ENCODE assay signal across 13 cellular contexts in genomic region chr2:187575081-187576067, GRCh38. TPM values are rescaled to one million over a fixed set of nuclear protein-coding genes. Genes with fewer than 3 reads are reported as not detected.
A peak's percentile ranks its signal among the peaks of the same experiment; 100 is the strongest.
DNase-seq lines count a peak whose midpoint lies in the region; ATAC-seq, FAIRE-seq and TF ChIP-seq lines count a peak whose summit lies in the region.
"Had no signal": no experiment of that assay in that cellular context is flagged by ENCODE, and none has a peak within 500 bp of the region (broad histone marks: within the 10 kb centered on the region; RNA-seq: fewer than 3 reads in every experiment).

No MANE protein-coding gene starts in this region.

- H3K4me2 ChIP-seq in PC-9: no peak overlapping the region
- H3K4me2 ChIP-seq in endothelial cell of umbilical vein (ENCODE audit: insufficient read depth, low read length): peak overlapping the region; percentile 95
- no peak overlapping the region for H3K4me2 ChIP-seq in neuronal stem cell (ENCODE audit: insufficient read depth, low read length, poor library complexity, severe bottlenecking)

- peak; percentile 77 for DNase-seq in EH (ENCODE audit: low read depth)
- DNase-seq in PC-9: no peak
- peak; percentile 90 for DNase-seq in endothelial cell of umbilical vein (ENCODE audit: low read depth, low spot score)
- DNase-seq in neuronal stem cell (ENCODE audit: low spot score): no peak
- DNase-seq in NCI-H1092 (lab: John Stamatoyannopoulos, UW): no peak
- DNase-seq in DMS79 treated with DMSO at 0.1 percent for 48 hours (lab: John Stamatoyannopoulos, UW): no peak
- DNase-seq in NCI-H82 (lab: John Stamatoyannopoulos, UW): no peak
- DNase-seq: activated CD8-positive, alpha-beta memory T cell treated with anti-CD3 and anti-CD28 coated beads, Interleukin-2, amount 50 U/mL, for 48 hours; effector memory CD8-positive, alpha-beta T cell; NCI-H1092 treated with DMSO at 0.1 percent for 48 hours; NCI-H524 had no signal

- H4K8ac ChIP-seq in neuronal stem cell (ENCODE audit: low read depth, low read length): no peak overlapping the region

- H3K27ac ChIP-seq in PC-9 (no peak overlapping the region), endothelial cell of umbilical vein (ENCODE audit: insufficient read depth, low read depth, low read length) (peak overlapping the region; percentile 57), neuronal stem cell (replicated peaks; ENCODE audit: low read length) (peak overlapping the region; percentile 39)

- H3K27me3 ChIP-seq in PC-9 (ENCODE audit: insufficient read depth, low read depth) (no peaks in the 10 kb centered on the region), endothelial cell of umbilical vein (ENCODE audit: control insufficient read depth in 2 of 2, insufficient read depth in 2 of 2, low read length in 2 of 2) (no peaks in the 10 kb centered on the region), neuronal stem cell (ENCODE audit: control insufficient read depth in 3 of 3, insufficient read depth in 3 of 3, low read depth in 1 of 3, low read length in 3 of 3) (no peaks in the 10 kb centered on the region)

- intact Hi-C loops in PC-9 (cut with micrococcal nuclease; ENCODE audit: unreplicated experiment) (no loop called here), endothelial cell of umbilical vein (cut with micrococcal nuclease) (loop anchor here (1.0 kb wide), 2 partner anchors 21 to 75 kb away; partner anchors contain the start of gene TFPI)

- POLR2A ChIA-PET in PC-9 (lab: Charles Lee; ENCODE audit: unreplicated experiment): interaction anchor here (0.6 kb wide), 1 partner anchor 29 kb away, joined by 3 read pairs; no protein-coding TSS in a partner anchor
- POLR2A ChIA-PET in endothelial cell of umbilical vein (lab: Charles Lee): interaction anchor here (0.6 to 1.2 kb wide), 6 partner anchors 27 to 484 kb away, joined by 3 to 7 read pairs (median 4); no protein-coding TSS in a partner anchor

- H4K20me1 ChIP-seq in PC-9 (ENCODE audit: insufficient read depth): no peaks in the 10 kb centered on the region
- no peaks in the 10 kb centered on the region for H4K20me1 ChIP-seq in endothelial cell of umbilical vein (replicated peaks; ENCODE audit: control insufficient read depth, extremely low read depth, insufficient read depth, low read length)

- H3K4ac ChIP-seq in neuronal stem cell (ENCODE audit: low read length): no peak overlapping the region

- H3F3A ChIP-seq in PC-9 (ENCODE audit: insufficient read depth, low read depth): no peaks in the 10 kb centered on the region

- H2BK120ac ChIP-seq in neuronal stem cell (ENCODE audit: low read depth, low read length): no peak overlapping the region

- TF ChIP-seq CTCF in PC-9 (conservative IDR thresholded peaks at IDR 0.05): no peak
- no peak for TF ChIP-seq CTCF in endothelial cell of umbilical vein (IDR thresholded peaks at IDR 0.05; ENCODE audit: extremely low read depth in 1 of 2, insufficient read depth in 1 of 2, low read depth in 1 of 2, low read length in 2 of 2)

- no peak overlapping the region for H2BK12ac ChIP-seq in neuronal stem cell (ENCODE audit: low read length)

- H2AFZ ChIP-seq in PC-9: 0 out of 2 replicates have a peak overlapping the region, but pooled peaks have one; percentile 62
- peak overlapping the region; percentile 75 for H2AFZ ChIP-seq in endothelial cell of umbilical vein (ENCODE audit: low read depth, low read length)
- peak overlapping the region; percentile 81 for H2AFZ ChIP-seq in neuronal stem cell (ENCODE audit: low read length)

- dilution Hi-C loops in endothelial cell of umbilical vein (cut with MboI; ENCODE audit: extremely low pct_ligation_motif_present, low sequenced_read_pairs): no loop called here

- BruUV-seq in PC-9 (replicated peaks; lab: Mats Ljungman, UMichigan) (no TSS peak), endothelial cell of umbilical vein (replicated peaks; lab: Mats Ljungman, UMichigan) (TSS peak; percentile 62)

- H3K18ac ChIP-seq in neuronal stem cell (ENCODE audit: low read length): no peak overlapping the region

- H3K9ac ChIP-seq in endothelial cell of umbilical vein (replicated peaks; ENCODE audit: extremely low read depth, insufficient read depth, low read length): peak overlapping the region; percentile 69
- no peak overlapping the region for H3K9ac ChIP-seq in neuronal stem cell (ENCODE audit: low read depth, low read length, poor library complexity)

- no CpG with 5 or more reads among the region's 3 CpGs for WGBS in neuronal stem cell (ENCODE audit: extremely low coverage in 2 of 2, insufficient read length in 2 of 2, insufficient replicate concordance in 1 of 2), 2 donors

- H3K4me3 ChIP-seq in PC-9 (no peak overlapping the region), endothelial cell of umbilical vein (replicated peaks in 1 of 3; ENCODE audit: insufficient read depth in 1 of 3, low read depth in 1 of 3, low read length in 3 of 3) (peak overlapping the region in 1 of 3 experiments; percentile 19), neuronal stem cell (ENCODE audit: low read length in 2 of 2) (no peak overlapping the region)

- H3K14ac ChIP-seq in neuronal stem cell (ENCODE audit: low read length): no peak overlapping the region

- FAIRE-seq in endothelial cell of umbilical vein (lab: Jason Lieb, UNC): peak; percentile 65

- H2BK15ac ChIP-seq in neuronal stem cell (ENCODE audit: low read length): no peak overlapping the region

- H3K9me2 ChIP-seq in PC-9 (ENCODE audit: insufficient read depth): no peaks in the 10 kb centered on the region

- H3K4me1 ChIP-seq in PC-9 (replicated peaks; ENCODE audit: insufficient read depth) (no peaks in the 10 kb centered on the region), endothelial cell of umbilical vein (ENCODE audit: control insufficient read depth, extremely low read depth, insufficient read depth, low read length) (peaks cover 27% of the 10 kb centered on the region), neuronal stem cell (ENCODE audit: control insufficient read depth in 2 of 2, insufficient read depth in 1 of 2, low read depth in 1 of 2, low read length in 2 of 2) (peaks cover 6 to 13% of the 10 kb centered on the region in 2 donors)

- no peak overlapping the region for H2BK5ac ChIP-seq in neuronal stem cell (ENCODE audit: low read length)

- H3K9me1 ChIP-seq in endothelial cell of umbilical vein (replicated peaks; ENCODE audit: control insufficient read depth, extremely low read depth, insufficient read depth, low read length): no peaks in the 10 kb centered on the region

- no peak overlapping the region for H4K91ac ChIP-seq in neuronal stem cell (ENCODE audit: low read depth, low read length, poor library complexity)

- no peak for ATAC-seq in GM19328 (IDR thresholded peaks at IDR 0.05; ENCODE audit: unreplicated experiment)
- ATAC-seq: effector memory CD8-positive, alpha-beta T cell; stimulated activated effector memory CD8-positive, alpha-beta T cell treated with anti-CD3 and anti-CD28 coated beads, Interleukin-12 subunit alpha, Interleukin-12 subunit beta, amount 100 ng/mL, for 72 hours had no signal

- no peak overlapping the region for H2AK5ac ChIP-seq in neuronal stem cell (ENCODE audit: low read depth, low read length)

- H3K9me3 ChIP-seq in PC-9 (ENCODE audit: insufficient read depth, low read depth): no peaks in the 10 kb centered on the region
- H3K9me3 ChIP-seq in endothelial cell of umbilical vein (replicated peaks; ENCODE audit: control insufficient read depth, insufficient read depth, low read length): no peaks in the 10 kb centered on the region
- peaks cover 0 to 4% of the 10 kb centered on the region in 2 donors for H3K9me3 ChIP-seq in neuronal stem cell (replicated peaks in 1 of 2; ENCODE audit: control insufficient read depth in 2 of 2, insufficient read depth in 1 of 2, low read depth in 1 of 2, low read length in 2 of 2)

- H3K79me2 ChIP-seq in PC-9 (ENCODE audit: low read depth) (no peaks in the 10 kb centered on the region), endothelial cell of umbilical vein (ENCODE audit: control insufficient read depth, insufficient read depth, low read length) (no peaks in the 10 kb centered on the region)

- H3K23ac ChIP-seq in neuronal stem cell (ENCODE audit: low read depth, low read length, poor library complexity): no peak overlapping the region

- TF ChIP-seq POLR2A in endothelial cell of umbilical vein (IDR thresholded peaks at IDR 0.05; ENCODE audit: low read depth, low read length): no peak

- H3K36me3 ChIP-seq in PC-9 (ENCODE audit: low read depth) (no peaks in the 10 kb centered on the region), endothelial cell of umbilical vein (ENCODE audit: control insufficient read depth in 2 of 2, extremely low read depth in 1 of 2, insufficient read depth in 2 of 2, low read length in 2 of 2) (no peaks in the 10 kb centered on the region), neuronal stem cell (replicated peaks in 1 of 2; ENCODE audit: control insufficient read depth in 2 of 2, insufficient read depth in 2 of 2, low read length in 2 of 2) (no peaks in the 10 kb centered on the region)

- no peaks in the 10 kb centered on the region for H3K79me1 ChIP-seq in neuronal stem cell (ENCODE audit: low read depth, low read length)

- CTCF ChIA-PET in PC-9 (lab: Charles Lee) (interaction anchor here (0.9 kb wide), 1 partner anchor 75 kb away, joined by 3 read pairs; no protein-coding TSS in a partner anchor), endothelial cell of umbilical vein (lab: Charles Lee) (interaction anchor here (0.7 to 17.6 kb wide), 12 partner anchors 8 to 713 kb away, joined by 3 to 598 read pairs (median 6); partner anchors contain the start of gene TFPI)

TF ChIP-seq in endothelial cell of umbilical vein, 7 proteins besides CTCF, POLR2A, EP300 and RAD21:
- TF ChIP-seq EZH2 (IDR thresholded peaks at IDR 0.05; ENCODE audit: borderline replicate concordance, low read depth, low read length, severe bottlenecking): no peak
- TF ChIP-seq GATA2 (IDR thresholded peaks at IDR 0.05; ENCODE audit: insufficient read depth, insufficient read length, low read depth, low read length): peak; percentile 30
TF ChIP-seq in endothelial cell of umbilical vein: peak in this region for 1.

RNA-seq across cellular contexts. Expression of gene TFPI, which starts 21.1 kb away (rescaled TPM):
- total RNA-seq in PC-9 (2021): 35.5 and 65.7 TPM in 2 replicates
- total RNA-seq in endothelial cell of umbilical vein: 266 and 286 TPM in 2 replicates
- 138 and 177 TPM in 2 replicates for polyA plus RNA-seq in endothelial cell of umbilical vein
- polyA plus RNA-seq in endothelial cell of umbilical vein (2011; cell fraction: cytosol; rRNA removed): 185 and 186 TPM in 2 replicates
- polyA plus RNA-seq in endothelial cell of umbilical vein (2011; cell fraction: nucleus; rRNA removed): 210 and 230 TPM in 2 replicates
- polyA plus RNA-seq in endothelial cell of umbilical vein (2012): 245 and 277 TPM in 2 replicates
- 332 and 378 TPM in 2 replicates for polyA minus RNA-seq in endothelial cell of umbilical vein
- 21.1 TPM for polyA minus RNA-seq in endothelial cell of umbilical vein (2011; cell fraction: cytosol; rRNA and poly(A)+ RNA removed)
- polyA minus RNA-seq in endothelial cell of umbilical vein (2011; cell fraction: nucleus; rRNA and poly(A)+ RNA removed): 645 and 1,049 TPM in 2 replicates
- 0.96 TPM for polyA plus RNA-seq in neuronal stem cell (2013, experiment 1 of 2)
- 1.1 TPM for polyA plus RNA-seq in neuronal stem cell (2013, experiment 2 of 2)

Comparison
In these comparisons a context has a peak if more than half of its experiments do, and no peak if none do; other contexts are left out.
1. DNase-seq: peak in EH (single experiment) and endothelial cell of umbilical vein (single experiment); none in PC-9 (0 of 2), neuronal stem cell (single experiment), NCI-H1092 (single experiment), DMS79 treated with DMSO at 0.1 percent for 48 hours (single experiment) and NCI-H82 (single experiment).
2. Peak in every context shown above with its lines, with median percentiles within 50 percentile points of each other: H2AFZ ChIP-seq.